Comparison of ENCODE assay signal across 15 cellular contexts in genomic region chr1:42014823-42015222, GRCh38.
"Had no signal": no experiment of that assay in that cellular context is flagged by ENCODE, and none has a peak within 500 bp of the region (broad histone marks: within the 10 kb centered on the region; RNA-seq: fewer than 3 reads in every experiment).

No MANE protein-coding gene starts in this region.

- H3K4me1 Mint-ChIP-seq: mesothelial cell of epicardium had no signal

- H3K27me3 Mint-ChIP-seq: activated CD4-positive, alpha-beta T cell treated with anti-CD3 and anti-CD28 coated beads, Interleukin-2, amount 10 ng/mL, durations not matched to agents 7 days and 5 days had no signal

- H3K4me3 Mint-ChIP-seq: activated B cell treated with CpG ODN at 0.5 μM for 24 hours; activated CD4-positive, alpha-beta T cell treated with anti-CD3 and anti-CD28 coated beads, Interleukin-2, amount 10 ng/mL, durations not matched to agents 7 days and 5 days; dendritic cell treated with granulocyte-macrophage colony-stimulating factor and Interleukin-4, amounts not matched to agents 40 ng/mL and 50 ng/mL, for 4 days; mesothelial cell of epicardium; stimulated activated memory B cell treated with anti-CD40 and anti-IgM and Interleukin-4, amounts not matched to agents 10 μg/mL and 1 μg/mL and 100 μg/mL, for 72 hours had no signal

- H3K9me3 Mint-ChIP-seq: activated B cell treated with CpG ODN at 0.5 μM for 24 hours; dendritic cell treated with granulocyte-macrophage colony-stimulating factor and Interleukin-4, amounts not matched to agents 40 ng/mL and 50 ng/mL, for 4 days; stimulated activated memory B cell treated with anti-CD40 and anti-IgM and Interleukin-4, amounts not matched to agents 10 μg/mL and 1 μg/mL and 100 μg/mL, for 72 hours had no signal

- DNase-seq: activated B cell treated with CpG ODN at 0.5 μM for 24 hours; activated CD4-positive, alpha-beta T cell treated with anti-CD3 and anti-CD28 coated beads, Interleukin-2, amount 10 ng/mL, durations not matched to agents 7 days and 5 days; activated CD8-positive, alpha-beta memory T cell treated with anti-CD3 and anti-CD28 coated beads for 24 hours; activated naive CD4-positive, alpha-beta T cell treated with Interleukin-2 at 50 U/mL for 16 hours; effector memory CD4-positive, alpha-beta T cell; left colon; lower lobe of right lung; pancreas; T-helper 2 cell; trophoblast cell had no signal

- H3K27ac Mint-ChIP-seq: activated B cell treated with CpG ODN at 0.5 μM for 24 hours; activated T-helper 1 cell treated with anti-CD3 and anti-CD28 coated beads, Interleukin-12 subunit alpha, Interleukin-12 subunit beta, Interleukin-2, Interleukin-4 antibody, amounts not matched to agents 30 ng/mL and 10 ng/mL and 1 ng/mL, durations not matched to agents 14 hours and 24 hours and 36 hours; dendritic cell treated with granulocyte-macrophage colony-stimulating factor and Interleukin-4, amounts not matched to agents 40 ng/mL and 50 ng/mL, for 4 days; mesothelial cell of epicardium; stimulated activated memory B cell treated with anti-CD40 and anti-IgM and Interleukin-4, amounts not matched to agents 10 μg/mL and 1 μg/mL and 100 μg/mL, for 72 hours had no signal

- ATAC-seq: gastroesophageal sphincter; left colon; lower lobe of right lung; pancreas; stimulated activated memory B cell treated with anti-CD40 and anti-IgM and Interleukin-4, amounts not matched to agents 10 μg/mL and 1 μg/mL and 100 μg/mL, for 72 hours had no signal

- H3K36me3 Mint-ChIP-seq: mesothelial cell of epicardium; stimulated activated memory B cell treated with anti-CD40 and anti-IgM and Interleukin-4, amounts not matched to agents 10 μg/mL and 1 μg/mL and 100 μg/mL, for 72 hours had no signal

- FAIRE-seq: pancreas had no signal
